ENCODE assay signal across 16 cellular contexts in the genomic region with DNA sequence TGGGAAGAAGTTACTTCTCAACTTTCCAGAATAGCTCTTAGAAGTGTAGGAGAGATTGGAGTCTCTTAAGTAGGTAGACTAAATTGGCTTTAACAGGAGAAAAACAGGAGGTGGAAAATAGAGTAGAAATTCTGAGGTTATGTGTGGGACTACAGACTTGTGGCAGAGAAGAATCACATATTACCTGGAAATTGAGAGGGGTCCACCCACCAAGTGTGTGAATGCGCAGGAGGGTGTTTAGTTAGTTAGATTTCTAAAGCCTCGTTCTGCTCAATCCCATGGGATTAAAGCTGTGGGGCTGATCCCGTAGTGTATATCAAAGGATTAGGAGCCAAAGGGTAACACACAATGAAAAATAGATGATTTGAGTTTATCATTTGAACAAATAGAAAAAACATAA.
A peak's percentile ranks its signal among the peaks of the same experiment; 100 is the strongest.
DNase-seq lines count a peak whose midpoint lies in the region; ATAC-seq and TF ChIP-seq lines count a peak whose summit lies in the region.
"Had no signal": no experiment of that assay in that cellular context is flagged by ENCODE, and none has a peak within 500 bp of the region (broad histone marks: within the 10 kb centered on the region; RNA-seq: fewer than 3 reads in every experiment).

No MANE protein-coding gene starts in this region.

- ATAC-seq in HG02840 (IDR thresholded peaks at IDR 0.05; ENCODE audit: low FRiP score, unreplicated experiment): no peak
- ATAC-seq: A549; CD8-positive, alpha-beta T cell had no signal

- peak; percentile 67 for DNase-seq in NCI-H82 (lab: John Stamatoyannopoulos, UW)
- DNase-seq in WERI-Rb-1: peak; percentile 44
- DNase-seq in putamen (ENCODE audit: low spot score): peak; percentile 36
- DNase-seq in stimulated activated naive CD4-positive, alpha-beta T cell (lab: John Stamatoyannopoulos, UW): no peak
- DNase-seq: AML-193; Caco-2; Calu3; CD4-positive, alpha-beta T cell; CD8-positive, alpha-beta T cell; DMS79 treated with DMSO at 0.1 percent for 48 hours; GF-D8 had no signal

- peaks cover 4% of the 10 kb centered on the region for H3K9me3 ChIP-seq in WERI-Rb-1 (ENCODE audit: severe bottlenecking)
- H3K9me3 ChIP-seq: A549, Caco-2 had no signal

- TF ChIP-seq CTCF in WERI-Rb-1 (IDR thresholded peaks at IDR 0.05; ENCODE audit: low read depth, low read length): no peak

- no peaks in the 10 kb centered on the region for H3K27me3 ChIP-seq in WERI-Rb-1 (ENCODE audit: insufficient read depth, low read depth, severe bottlenecking)
- H3K27me3 ChIP-seq: BLaER1 treated with 17β-estradiol and CSF1 and Interleukin-3, amounts not matched to agents 10 nM and 100 nM had no signal

- no peak overlapping the region for H3K4me3 ChIP-seq in WERI-Rb-1 (ENCODE audit: low read depth, low read length)
- H3K4me3 ChIP-seq: A549; BLaER1 treated with 17β-estradiol and CSF1 and Interleukin-3, amounts not matched to agents 10 nM and 100 nM had no signal

- H3K27ac ChIP-seq in WERI-Rb-1: no peak overlapping the region
- H3K27ac ChIP-seq: 22Rv1; A549; BLaER1 treated with 17β-estradiol and CSF1 and Interleukin-3, amounts not matched to agents 10 nM and 100 nM; C4-2B had no signal

- no peaks in the 10 kb centered on the region for H3K36me3 ChIP-seq in WERI-Rb-1
- H3K36me3 ChIP-seq: BLaER1 treated with 17β-estradiol and CSF1 and Interleukin-3, amounts not matched to agents 10 nM and 100 nM had no signal

Comparison
In these comparisons a context has a peak if more than half of its experiments do, and no peak if none do; other contexts are left out.
1. DNase-seq: peak in NCI-H82 (single experiment), WERI-Rb-1 (single experiment) and putamen (single experiment); none in stimulated activated naive CD4-positive, alpha-beta T cell (0 of 6).